ENCODE assay signal across 18 cellular contexts in genomic region chr5:38494175-38494574, GRCh38.
A peak's percentile ranks its signal among the peaks of the same experiment; 100 is the strongest.
DNase-seq lines count a peak whose midpoint lies in the region; ATAC-seq and TF ChIP-seq lines count a peak whose summit lies in the region.
"Had no signal": no experiment of that assay in that cellular context is flagged by ENCODE, and none has a peak within 500 bp of the region (broad histone marks: within the 10 kb centered on the region; RNA-seq: fewer than 3 reads in every experiment).

No MANE protein-coding gene starts in this region.

- no peak overlapping the region for H2AFZ ChIP-seq in mammary epithelial cell (ENCODE audit: low read depth, low read length)

- H3K4me1 Mint-ChIP-seq in MCF 10A (ENCODE audit: insufficient read depth, unreplicated experiment), result no peaks in the 10 kb centered on the region
- peaks cover 20% of the 10 kb centered on the region for H3K4me1 Mint-ChIP-seq in nephron
- H3K4me1 Mint-ChIP-seq in natural killer cell, result no peaks in the 10 kb centered on the region
- H3K4me1 Mint-ChIP-seq: B cell had no signal

- dilution Hi-C loops in mammary epithelial cell (cut with HindIII; ENCODE audit: low sequenced_read_pairs), result loop anchor here (5.0 kb wide), 1 partner anchor 48 kb away; no protein-coding TSS in a partner anchor

- H3K4me2 ChIP-seq in mammary epithelial cell (ENCODE audit: insufficient read depth, low read depth, low read length), result no peak overlapping the region
- H3K4me2 ChIP-seq: A549; BLaER1 treated with 17β-estradiol and CSF1 and Interleukin-3, amounts not matched to agents 10 nM and 100 nM had no signal

- CTCF ChIA-PET in MCF 10A (lab: Yijun Ruan, JAX), result no interaction called here
- CTCF ChIA-PET in mammary epithelial cell (lab: Charles Lee; ENCODE audit: low non-redundant PET), result no interaction called here

- no peak overlapping the region for H3K9ac ChIP-seq in mammary epithelial cell (ENCODE audit: insufficient read depth, low read length)
- H3K9ac ChIP-seq: BLaER1 treated with 17β-estradiol and CSF1 and Interleukin-3, amounts not matched to agents 10 nM and 100 nM had no signal

- H3K4me1 ChIP-seq in mammary epithelial cell (ENCODE audit: insufficient read depth, low read length) (no peaks in the 10 kb centered on the region), psoas muscle (no peaks in the 10 kb centered on the region)
- H3K4me1 ChIP-seq: A549; BLaER1 treated with 17β-estradiol and CSF1 and Interleukin-3, amounts not matched to agents 10 nM and 100 nM; Caco-2 had no signal

- H3K27me3 ChIP-seq in mammary epithelial cell (ENCODE audit: insufficient read depth, low read length) (no peaks in the 10 kb centered on the region), psoas muscle (ENCODE audit: insufficient read depth in 3 of 3, low read length in 2 of 3) (no peaks in the 10 kb centered on the region)

- H3K36me3 Mint-ChIP-seq in MCF 10A (ENCODE audit: insufficient read depth, unreplicated experiment), result peaks cover 23% of the 10 kb centered on the region
- peaks cover 53% of the 10 kb centered on the region for H3K36me3 Mint-ChIP-seq in nephron (ENCODE audit: low read depth)
- H3K36me3 Mint-ChIP-seq in natural killer cell, result no peaks in the 10 kb centered on the region
- H3K36me3 Mint-ChIP-seq: CD8-positive, alpha-beta T cell had no signal

- in situ Hi-C loops in mammary epithelial cell (cut with MboI; ENCODE audit: low sequenced_read_pairs in 2 of 2), result no loop called here

- WGBS in mammary epithelial cell (ENCODE audit: low coverage, missing lambda C conversion rate), result 91% methylated on average over 3 of the region's 6 CpGs
- 90 to 93% (median 93%) methylated on average over 6 of the region's 6 CpGs for WGBS in psoas muscle, 3 donors

- H3K9me3 Mint-ChIP-seq in MCF 10A (ENCODE audit: unreplicated experiment) (no peaks in the 10 kb centered on the region), nephron (no peaks in the 10 kb centered on the region), natural killer cell (no peaks in the 10 kb centered on the region)
- H3K9me3 Mint-ChIP-seq: CD4-positive, alpha-beta T cell; CD8-positive, alpha-beta T cell had no signal

- no TSS peak for BruUV-seq in MCF 10A (replicated peaks; lab: Mats Ljungman, UMichigan)
- BruUV-seq in mammary epithelial cell (replicated peaks; lab: Mats Ljungman, UMichigan), result no TSS peak

- no peak overlapping the region for H3K4me3 ChIP-seq in mammary epithelial cell (replicated peaks in 1 of 3; ENCODE audit: insufficient read depth in 1 of 3, low read depth in 2 of 3, low read length in 3 of 3)
- H3K4me3 ChIP-seq in psoas muscle, result no peak overlapping the region
- H3K4me3 ChIP-seq: A549; BLaER1 treated with 17β-estradiol and CSF1 and Interleukin-3, amounts not matched to agents 10 nM and 100 nM had no signal

- H3K79me2 ChIP-seq in mammary epithelial cell (ENCODE audit: insufficient read depth, low read length), result no peaks in the 10 kb centered on the region

- H3K36me3 ChIP-seq in mammary epithelial cell (ENCODE audit: insufficient read depth, low read length), result no peaks in the 10 kb centered on the region
- H3K36me3 ChIP-seq in psoas muscle (ENCODE audit: insufficient read depth in 1 of 2, low read depth in 1 of 2), result peaks cover 4 to 92% of the 10 kb centered on the region in 2 donors
- H3K36me3 ChIP-seq: BLaER1 treated with 17β-estradiol and CSF1 and Interleukin-3, amounts not matched to agents 10 nM and 100 nM had no signal

- intact Hi-C loops in MCF 10A (cut with micrococcal nuclease) (no loop called here), mammary epithelial cell (cut with micrococcal nuclease) (no loop called here), psoas muscle (cut with DNase I) (no loop called here), natural killer cell (cut with micrococcal nuclease) (no loop called here)

- no peak for DNase-seq in MCF 10A (ENCODE audit: unreplicated experiment)
- no peak for DNase-seq in mammary epithelial cell
- no peak for DNase-seq in psoas muscle
- DNase-seq in T1000 (lab: John Stamatoyannopoulos, UW), result no peak
- no peak for DNase-seq in cerebellar nuclear complex (lab: John Stamatoyannopoulos, UW)
- no peak for DNase-seq in natural killer cell
- DNase-seq: AML-193; Caco-2; Calu3; CD4-positive, alpha-beta T cell; CD8-positive, alpha-beta T cell; GF-D8 had no signal

- no peaks in the 10 kb centered on the region for H4K20me1 ChIP-seq in mammary epithelial cell (ENCODE audit: insufficient read depth, low read length)
- H4K20me1 ChIP-seq: BLaER1 treated with 17β-estradiol and CSF1 and Interleukin-3, amounts not matched to agents 10 nM and 100 nM had no signal

- H3K4me3 Mint-ChIP-seq in MCF 10A (ENCODE audit: unreplicated experiment) (no peak overlapping the region), nephron (no peak overlapping the region), natural killer cell (no peak overlapping the region)
- H3K4me3 Mint-ChIP-seq: B cell; CD4-positive, alpha-beta T cell; CD8-positive, alpha-beta T cell had no signal

- H3K9me3 ChIP-seq in mammary epithelial cell (replicated peaks; ENCODE audit: insufficient read depth, low read length) (no peaks in the 10 kb centered on the region), psoas muscle (no peaks in the 10 kb centered on the region)
- H3K9me3 ChIP-seq: A549; BLaER1 treated with 17β-estradiol and CSF1 and Interleukin-3, amounts not matched to agents 10 nM and 100 nM; Caco-2 had no signal

- H3K27ac Mint-ChIP-seq in MCF 10A (ENCODE audit: low read depth, unreplicated experiment) (peak overlapping the region; percentile 13), nephron (peak overlapping the region; percentile 1 to 22 (median 20)), natural killer cell (no peak overlapping the region)
- H3K27ac Mint-ChIP-seq: B cell; CD4-positive, alpha-beta T cell; CD8-positive, alpha-beta T cell had no signal

- ATAC-seq in psoas muscle, result peak; percentile 44 to 62 (median 50)
- no peak for ATAC-seq in natural killer cell
- ATAC-seq: A549; CD8-positive, alpha-beta T cell had no signal

- POLR2A ChIA-PET in MCF 10A (lab: Yijun Ruan, JAX), result interaction anchor here (0.6 kb wide), 1 partner anchor 14 kb away, joined by 3 read pairs; no protein-coding TSS in a partner anchor

- H3K27me3 Mint-ChIP-seq in MCF 10A (ENCODE audit: insufficient read depth, unreplicated experiment), result no peaks in the 10 kb centered on the region
- H3K27me3 Mint-ChIP-seq in nephron (ENCODE audit: low read depth), result no peaks in the 10 kb centered on the region
- H3K27me3 Mint-ChIP-seq in natural killer cell (ENCODE audit: low read depth in 2 of 2), result peaks cover 21 to 33% of the 10 kb centered on the region in 2 donors

- H3K27ac ChIP-seq in mammary epithelial cell (ENCODE audit: insufficient read depth, low read depth, low read length), result no peak overlapping the region
- no peak overlapping the region for H3K27ac ChIP-seq in psoas muscle
- H3K27ac ChIP-seq: 22Rv1; A549; BLaER1 treated with 17β-estradiol and CSF1 and Interleukin-3, amounts not matched to agents 10 nM and 100 nM; C4-2B had no signal

- no peak for TF ChIP-seq CTCF in MCF 10A (IDR thresholded peaks at IDR 0.05; ENCODE audit: unreplicated experiment)
- TF ChIP-seq CTCF in mammary epithelial cell (conservative IDR thresholded peaks at IDR 0.05 in 1 of 2, IDR thresholded peaks at IDR 0.05 in 1 of 2; ENCODE audit: extremely low read depth in 1 of 2, insufficient read depth in 1 of 2, low read depth in 1 of 2, low read length in 2 of 2), result no peak
- TF ChIP-seq CTCF in nephron (IDR thresholded peaks at IDR 0.05; ENCODE audit: unreplicated experiment in 3 of 3), result no peak
- no peak for TF ChIP-seq CTCF in psoas muscle (IDR thresholded peaks at IDR 0.05)
- TF ChIP-seq CTCF in natural killer cell (IDR thresholded peaks at IDR 0.05), result no peak

Comparison
In these comparisons a context has a peak if more than half of its experiments do, and no peak if none do; other contexts are left out.
1. H3K27ac Mint-ChIP-seq: peak in MCF 10A (single experiment) and nephron (3 of 3); none in natural killer cell (0 of 2).
2. ATAC-seq: peak in psoas muscle (4 of 4); none in natural killer cell (0 of 3).